Comparison of ENCODE assay signal across 9 cellular contexts in genomic region chr17:81865733-81866439, GRCh38. TPM values are rescaled to one million over a fixed set of nuclear protein-coding genes. Genes with fewer than 3 reads are reported as not detected.
A peak's percentile ranks its signal among the peaks of the same experiment; 100 is the strongest.
DNase-seq lines count a peak whose midpoint lies in the region; ATAC-seq and TF ChIP-seq lines count a peak whose summit lies in the region.
"Had no signal": no experiment of that assay in that cellular context is flagged by ENCODE, and none has a peak within 500 bp of the region (broad histone marks: within the 10 kb centered on the region; RNA-seq: fewer than 3 reads in every experiment).

No MANE protein-coding gene starts in this region.

- no peak for TF ChIP-seq CTCF in cardiac muscle cell (IDR thresholded peaks at IDR 0.05; ENCODE audit: low read depth, low read length)
- no peak for TF ChIP-seq CTCF in heart right ventricle (IDR thresholded peaks at IDR 0.05)
- TF ChIP-seq CTCF in fibroblast of the aortic adventitia (IDR thresholded peaks at IDR 0.05; ENCODE audit: insufficient read depth, low read length): no peak
- TF ChIP-seq CTCF in testis (IDR thresholded peaks at IDR 0.05): no peak

- TF ChIP-seq POLR2A in testis (IDR thresholded peaks at IDR 0.05): no peak

- no peaks in the 10 kb centered on the region for H3K9me3 ChIP-seq in cardiac muscle cell (ENCODE audit: low read depth)
- no peaks in the 10 kb centered on the region for H3K9me3 ChIP-seq in heart right ventricle
- H3K9me3 ChIP-seq in testis: no peaks in the 10 kb centered on the region

- intact Hi-C loops in heart right ventricle (cut with DNase I): no loop called here
- intact Hi-C loops in testis (cut with DNase I; ENCODE audit: low total_unique reads): no loop called here

- DNase-seq in cardiac muscle cell (ENCODE audit: low read depth in 1 of 2, low spot score in 1 of 2) (peak in 1 of 2 donors; percentile 44), heart right ventricle (no peak), fibroblast of the aortic adventitia (ENCODE audit: low read depth) (peak; percentile 27), testis (peak; percentile 57), hypothalamus (lab: John Stamatoyannopoulos, UW) (no peak), NOMO-1 treated with dmso at 0.1 percent for 144 hours (lab: John Stamatoyannopoulos, UW; ENCODE audit: unreplicated experiment) (no peak)

- ATAC-seq in heart right ventricle: no peak
- peak; percentile 1 for ATAC-seq in SK-N-SH treated with all-trans-retinoic acid at 6 μM for 48 hours
- no peak for ATAC-seq in HG03342 (IDR thresholded peaks at IDR 0.05; ENCODE audit: unreplicated experiment)

- H3K4me3 ChIP-seq in cardiac muscle cell (no peak overlapping the region), heart right ventricle (no peak overlapping the region), fibroblast of the aortic adventitia (ENCODE audit: low read depth, low read length) (no peak overlapping the region), testis (no peak overlapping the region)

- H3K27me3 ChIP-seq in cardiac muscle cell: no peaks in the 10 kb centered on the region
- no peaks in the 10 kb centered on the region for H3K27me3 ChIP-seq in heart right ventricle
- no peaks in the 10 kb centered on the region for H3K27me3 ChIP-seq in testis

- peak overlapping the region; percentile 96 for H3K27ac ChIP-seq in cardiac muscle cell
- H3K27ac ChIP-seq in heart right ventricle: peak overlapping the region in 2 of 10 donors; percentile 7 to 20
- no peak overlapping the region for H3K27ac ChIP-seq in testis

- H3K36me3 ChIP-seq in cardiac muscle cell (no peaks in the 10 kb centered on the region), heart right ventricle (peaks cover 0 to 62% (median 20%) of the 10 kb centered on the region in 9 donors), testis (ENCODE audit: low read depth, missing control alignments) (no peaks in the 10 kb centered on the region)

- WGBS in heart right ventricle, 2 donors: 62 to 65% methylated on average over 18 of the region's 18 CpGs
- WGBS in testis, 2 donors: 37 to 64% methylated on average over 2 to 17 of the region's 18 CpGs

- peaks cover 45% of the 10 kb centered on the region for H3K4me1 ChIP-seq in cardiac muscle cell (ENCODE audit: low read depth)
- peaks cover 35 to 84% (median 63%) of the 10 kb centered on the region in 9 donors for H3K4me1 ChIP-seq in heart right ventricle
- peaks cover 58% of the 10 kb centered on the region for H3K4me1 ChIP-seq in testis

TF ChIP-seq in SK-N-SH treated with all-trans-retinoic acid at 6 μM for 48 hours, 23 proteins besides CTCF, POLR2A, EP300 and RAD21:
- TF ChIP-seq ZNF8 (CRISPR knock-in tag; IDR thresholded peaks at IDR 0.05) (no peak), RARB (CRISPR knock-in tag; IDR thresholded peaks at IDR 0.05) (0 out of 2 replicates have a peak, but pooled peaks have one; percentile 66), ISL1 (CRISPR knock-in tag; IDR thresholded peaks at IDR 0.05) (no peak), OSR1 (CRISPR knock-in tag; IDR thresholded peaks at IDR 0.05) (no peak), CSRNP3 (CRISPR knock-in tag; IDR thresholded peaks at IDR 0.05) (peak; percentile 62; the same call in 1 of the 2 replicates), SNAI2 (CRISPR knock-in tag; IDR thresholded peaks at IDR 0.05) (no peak), BACH2 (CRISPR knock-in tag; IDR thresholded peaks at IDR 0.05; ENCODE audit: borderline replicate concordance) (no peak), ZFP3 (CRISPR knock-in tag; IDR thresholded peaks at IDR 0.05) (no peak), TSHZ2 (CRISPR knock-in tag; IDR thresholded peaks at IDR 0.05) (no peak)

RNA-seq across cellular contexts. Expression of gene ARHGDIA, which starts 5.3 kb away (rescaled TPM):
- 101 and 177 TPM in 2 replicates for total RNA-seq in cardiac muscle cell
- polyA plus RNA-seq in cardiac muscle cell: 139 and 163 TPM in 2 replicates
- 100 to 1,000 TPM in 7 of 10 donors, 10 to 100 TPM in 3; 89.9 to 263 (median 110) TPM for total RNA-seq in heart right ventricle
- 100 to 1,000 TPM in 1 of 2 donors, 10 to 100 TPM in 1; 97.2 to 251 TPM for polyA plus RNA-seq in heart right ventricle
- 95.1 and 149 TPM in 2 replicates for total RNA-seq in fibroblast of the aortic adventitia (ENCODE audit: low replicate concordance)
- total RNA-seq in testis: 100 to 1,000 TPM; 135 to 161 TPM
- polyA plus RNA-seq in testis (ENCODE audit: insufficient read depth, low read depth, low replicate concordance): 201 TPM

RNA-seq across cellular contexts. Expression of gene P4HB, which starts 5.6 kb away (rescaled TPM):
- total RNA-seq in cardiac muscle cell: 972 and 1,150 TPM in 2 replicates
- polyA plus RNA-seq in cardiac muscle cell: 388 and 597 TPM in 2 replicates
- total RNA-seq in heart right ventricle: 100 to 1,000 TPM; 244 to 801 (median 332) TPM
- 100 to 1,000 TPM; 284 to 536 TPM for polyA plus RNA-seq in heart right ventricle
- 763 and 1,500 TPM in 2 replicates for total RNA-seq in fibroblast of the aortic adventitia (ENCODE audit: low replicate concordance)
- total RNA-seq in testis: 100 to 1,000 TPM; 205 to 230 TPM
- 213 TPM for polyA plus RNA-seq in testis (ENCODE audit: insufficient read depth, low read depth, low replicate concordance)

RNA-seq across cellular contexts. Expression of gene ALYREF, which starts 25.5 kb away (rescaled TPM):
- total RNA-seq in cardiac muscle cell (94.0 and 139 TPM in 2 replicates), heart right ventricle (10 to 100 TPM; 28.1 to 47.2 (median 32.2) TPM), fibroblast of the aortic adventitia (ENCODE audit: low replicate concordance) (43.6 and 77.3 TPM in 2 replicates), testis (100 to 1,000 TPM; 114 to 124 TPM)
- polyA plus RNA-seq in cardiac muscle cell (93.0 and 130 TPM in 2 replicates), heart right ventricle (10 to 100 TPM in 1 of 2 donors, 1 to 10 TPM in 1; 3.6 to 45.4 TPM), testis (ENCODE audit: insufficient read depth, low read depth, low replicate concordance) (140 TPM)

RNA-seq across cellular contexts. Expression of gene ANAPC11, which starts 25.6 kb away (rescaled TPM):
- total RNA-seq in cardiac muscle cell (128 and 178 TPM in 2 replicates), heart right ventricle (100 to 1,000 TPM; 124 to 189 (median 142) TPM), fibroblast of the aortic adventitia (ENCODE audit: low replicate concordance) (172 and 178 TPM in 2 replicates), testis (100 to 1,000 TPM; 191 to 198 TPM)
- polyA plus RNA-seq in cardiac muscle cell (368 and 407 TPM in 2 replicates), heart right ventricle (100 to 1,000 TPM; 205 to 405 TPM), testis (ENCODE audit: insufficient read depth, low read depth, low replicate concordance) (195 TPM)

RNA-seq across cellular contexts. Expression of gene PPP1R27, which starts 31.0 kb away (rescaled TPM):
- total RNA-seq in cardiac muscle cell: not detected in 2 replicates
- 1.0 TPM in 1 of 2 replicates, not detected in the other for polyA plus RNA-seq in cardiac muscle cell
- under 1 TPM in 1 of 10 donors, not detected in 9; 0.31 TPM for total RNA-seq in heart right ventricle
- polyA plus RNA-seq in heart right ventricle: under 1 TPM in 1 of 2 donors, not detected in 1; 0.14 TPM
- not detected in 2 replicates for total RNA-seq in fibroblast of the aortic adventitia (ENCODE audit: low replicate concordance)
- total RNA-seq in testis: 1 to 10 TPM; 1.6 to 1.9 TPM
- polyA plus RNA-seq in testis (ENCODE audit: insufficient read depth, low read depth, low replicate concordance): 7.5 TPM
- total RNA-seq: dermis microvascular lymphatic vessel endothelial cell had no signal

Comparison
In these comparisons a context has a peak if more than half of its experiments do, and no peak if none do; other contexts are left out.
1. DNase-seq: peak in fibroblast of the aortic adventitia (single experiment) and testis (single experiment); none in heart right ventricle (0 of 2), hypothalamus (0 of 51) and NOMO-1 treated with dmso at 0.1 percent for 144 hours (single experiment).